Comparison of ENCODE assay signal across 11 cellular contexts in the genomic region with DNA sequence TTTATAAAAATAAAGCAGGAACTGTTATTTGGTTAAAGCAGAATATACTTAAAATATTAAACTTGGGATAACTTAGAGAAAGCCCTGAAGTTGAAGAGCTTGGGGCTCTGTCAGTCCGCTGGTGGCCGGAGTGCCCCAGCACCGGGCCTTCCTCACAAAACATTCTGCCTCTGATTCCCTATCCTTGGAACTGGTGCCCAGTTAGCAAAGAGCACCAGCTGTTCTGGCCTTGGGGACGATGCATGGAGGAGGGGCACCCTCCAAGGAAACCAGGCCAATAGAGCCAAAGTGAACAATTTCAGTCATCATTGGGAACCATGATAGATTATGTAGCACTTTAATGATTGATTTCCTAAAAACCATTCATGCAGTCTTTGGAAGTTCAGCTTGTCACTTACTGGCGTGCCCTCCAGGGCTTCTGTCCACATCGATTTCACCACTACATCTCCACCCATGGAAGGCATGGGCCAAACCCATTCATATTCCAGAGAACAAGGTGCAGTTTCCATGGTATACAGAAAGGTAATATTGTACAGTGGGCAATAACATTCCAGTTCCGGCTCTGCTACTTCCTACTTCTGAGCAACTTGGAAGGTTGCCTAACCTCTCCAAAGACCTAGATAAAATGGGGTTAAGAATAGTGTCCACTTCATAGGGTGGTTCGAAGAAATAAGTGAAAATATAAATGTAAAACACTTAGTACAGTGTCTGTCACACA.
DNase-seq lines count a peak whose midpoint lies in the region; ATAC-seq, FAIRE-seq and TF ChIP-seq lines count a peak whose summit lies in the region.
"Had no signal": no experiment of that assay in that cellular context is flagged by ENCODE, and none has a peak within 500 bp of the region (broad histone marks: within the 10 kb centered on the region; RNA-seq: fewer than 3 reads in every experiment).

No MANE protein-coding gene starts in this region.

- H2AFZ ChIP-seq in Loucy (ENCODE audit: low read length) (no peak overlapping the region), MM.1S (ENCODE audit: low read length) (no peak overlapping the region)

- H3K27me3 ChIP-seq in Loucy (ENCODE audit: insufficient read depth, low read length, poor library complexity, severe bottlenecking) = no peaks in the 10 kb centered on the region
- H3K27me3 ChIP-seq in colonic mucosa = no peaks in the 10 kb centered on the region
- no peaks in the 10 kb centered on the region for H3K27me3 ChIP-seq in MM.1S (replicated peaks; ENCODE audit: insufficient read depth, low read length)

- H3K27ac ChIP-seq in A549 (peak overlapping the region in 1 of 2 experiments; percentile 59; a peak in 3 of 6 replicates), colonic mucosa (peak overlapping the region; percentile 72), MM.1S (ENCODE audit: low read length) (no peak overlapping the region)

- peak overlapping the region; percentile 43 to 77 (median 59) for H3K27ac Mint-ChIP-seq in nephron

- CTCF ChIA-PET in A549 (lab: Yijun Ruan, JAX) = interaction anchor here (1.4 to 1.6 kb wide), 2 partner anchors 17 to 21 kb away, joined by 3 read pairs; no protein-coding TSS in a partner anchor

- H3K4me1 ChIP-seq in A549 (peaks cover 21% of the 10 kb centered on the region), Loucy (ENCODE audit: insufficient read depth, low read length, poor library complexity, severe bottlenecking) (peaks cover 72% of the 10 kb centered on the region), colonic mucosa (peaks cover 12% of the 10 kb centered on the region), MM.1S (ENCODE audit: low read length) (peaks cover 7% of the 10 kb centered on the region; the same call in 1 of the 2 replicates)

- H3K36me3 Mint-ChIP-seq in nephron (ENCODE audit: low read depth) = peaks cover 15% of the 10 kb centered on the region

- intact Hi-C loops in colonic mucosa (cut with DNase I) = no loop called here

- no peak for TF ChIP-seq RAD21 in A549 (conservative IDR thresholded peaks at IDR 0.05 in 1 of 2, IDR thresholded peaks at IDR 0.05 in 1 of 2)

- peak overlapping the region; percentile 90 for H3K9ac ChIP-seq in Loucy (ENCODE audit: low read depth, low read length, poor library complexity, severe bottlenecking)
- peak overlapping the region in 1 of 2 donors; percentile 65 for H3K9ac ChIP-seq in colonic mucosa (ENCODE audit: low read depth in 2 of 2, low read length in 2 of 2)
- no peak overlapping the region for H3K9ac ChIP-seq in MM.1S (ENCODE audit: low read length)

- H3K9me3 ChIP-seq in A549 = no peaks in the 10 kb centered on the region
- no peaks in the 10 kb centered on the region for H3K9me3 ChIP-seq in Loucy (ENCODE audit: insufficient read depth, low read depth, low read length)
- no peaks in the 10 kb centered on the region for H3K9me3 ChIP-seq in colonic mucosa
- H3K9me3 ChIP-seq in MM.1S (replicated peaks; ENCODE audit: insufficient read depth, low read length) = no peaks in the 10 kb centered on the region

- TF ChIP-seq EP300 in A549 (IDR thresholded peaks at IDR 0.05) = no peak

- WGBS in A549 (ENCODE audit: missing lambda C conversion rate) = 78% methylated on average over 8 of the region's 8 CpGs

- peaks cover 85% of the 10 kb centered on the region for H3K79me2 ChIP-seq in Loucy (ENCODE audit: insufficient read depth, low read length)
- H3K79me2 ChIP-seq in MM.1S (ENCODE audit: low read length) = 0 out of 2 replicates have a peak, but pooled peaks cover under 1% of the 10 kb centered on the region

- H3K27me3 Mint-ChIP-seq in nephron (ENCODE audit: low read depth) = no peaks in the 10 kb centered on the region

- no peak for FAIRE-seq in A549 (lab: Jason Lieb, UNC)
- FAIRE-seq: kidney had no signal

- H3K4me2 ChIP-seq in A549 (peak overlapping the region; percentile 54), Loucy (ENCODE audit: low read depth, low read length, poor library complexity, severe bottlenecking) (peak overlapping the region; percentile 84), MM.1S (ENCODE audit: low read depth, low read length) (no peak overlapping the region)

- TF ChIP-seq CTCF in A549 (IDR thresholded peaks at IDR 0.05) (no peak), Loucy (conservative IDR thresholded peaks at IDR 0.05; ENCODE audit: low read length) (no peak), colonic mucosa (IDR thresholded peaks at IDR 0.05) (no peak), nephron (IDR thresholded peaks at IDR 0.05; ENCODE audit: unreplicated experiment in 3 of 3) (no peak), MM.1S (IDR thresholded peaks at IDR 0.05; ENCODE audit: low read length) (no peak)

- no peak for TF ChIP-seq POLR2A in A549 (IDR thresholded peaks at IDR 0.05; ENCODE audit: low read length)

- H3K36me3 ChIP-seq in Loucy (ENCODE audit: insufficient read depth, low read length) (peaks cover 16% of the 10 kb centered on the region), colonic mucosa (no peaks in the 10 kb centered on the region), MM.1S (replicated peaks; ENCODE audit: insufficient read depth, low read length) (no peaks in the 10 kb centered on the region)

- no peaks in the 10 kb centered on the region for H3K9me3 Mint-ChIP-seq in nephron

- no peak overlapping the region for H3K4me3 Mint-ChIP-seq in nephron

- POLR2A ChIA-PET in A549 (lab: Yijun Ruan, JAX) = no interaction called here

- peak; percentile 48 to 57; a peak in 5 of 6 replicates for ATAC-seq in A549

- H3K9me2 ChIP-seq in Loucy (replicated peaks; ENCODE audit: low read depth, low read length) (no peaks in the 10 kb centered on the region), MM.1S (replicated peaks; ENCODE audit: insufficient read depth, low read length) (no peaks in the 10 kb centered on the region)

- DNase-seq in A549 (ENCODE audit: low read depth in 1 of 2, low spot score in 1 of 2) (no peak), colonic mucosa (peak; percentile 70), MM.1S (no peak), NCI-H226 (no peak), RPMI8226 (no peak)
- DNase-seq in activated CD8-positive, alpha-beta memory T cell treated with anti-CD3 and anti-CD28 coated beads for 24 hours = no peak
- DNase-seq: GDM1, GOT3, kidney had no signal

- H4K20me1 ChIP-seq in Loucy (ENCODE audit: insufficient read depth, low read length, poor library complexity, severe bottlenecking) (no peaks in the 10 kb centered on the region), MM.1S (ENCODE audit: insufficient read depth, low read length) (no peaks in the 10 kb centered on the region)

- H3K4me3 ChIP-seq in A549 (no peak overlapping the region), Loucy (ENCODE audit: low read length, poor library complexity, severe bottlenecking) (no peak overlapping the region), colonic mucosa (no peak overlapping the region), MM.1S (ENCODE audit: low read length) (no peak overlapping the region)

- H3K4me1 Mint-ChIP-seq in nephron = peaks cover 64% of the 10 kb centered on the region

- peaks cover 23% of the 10 kb centered on the region for H3F3A ChIP-seq in Loucy (ENCODE audit: low read depth)
- no peaks in the 10 kb centered on the region for H3F3A ChIP-seq in MM.1S (ENCODE audit: insufficient read depth, low read length)

TF ChIP-seq in A549, 52 proteins besides CTCF, POLR2A, EP300 and RAD21:
- TF ChIP-seq HOXB5 (CRISPR knock-in tag; IDR thresholded peaks at IDR 0.05) (no peak), EHF (CRISPR knock-in tag; IDR thresholded peaks at IDR 0.05) (no peak), FOSB (CRISPR knock-in tag; IDR thresholded peaks at IDR 0.05) (no peak), HOXB13 (CRISPR knock-in tag; IDR thresholded peaks at IDR 0.05; ENCODE audit: low read depth) (no peak), CBX2 (IDR thresholded peaks at IDR 0.05; ENCODE audit: borderline replicate concordance, low read depth) (no peak), BHLHE40 (IDR thresholded peaks at IDR 0.05; ENCODE audit: low read depth, low read length) (no peak), ZFP36 (IDR thresholded peaks at IDR 0.05; ENCODE audit: borderline replicate concordance, partially characterized antibody) (no peak)
- TF ChIP-seq, protein P1, sequence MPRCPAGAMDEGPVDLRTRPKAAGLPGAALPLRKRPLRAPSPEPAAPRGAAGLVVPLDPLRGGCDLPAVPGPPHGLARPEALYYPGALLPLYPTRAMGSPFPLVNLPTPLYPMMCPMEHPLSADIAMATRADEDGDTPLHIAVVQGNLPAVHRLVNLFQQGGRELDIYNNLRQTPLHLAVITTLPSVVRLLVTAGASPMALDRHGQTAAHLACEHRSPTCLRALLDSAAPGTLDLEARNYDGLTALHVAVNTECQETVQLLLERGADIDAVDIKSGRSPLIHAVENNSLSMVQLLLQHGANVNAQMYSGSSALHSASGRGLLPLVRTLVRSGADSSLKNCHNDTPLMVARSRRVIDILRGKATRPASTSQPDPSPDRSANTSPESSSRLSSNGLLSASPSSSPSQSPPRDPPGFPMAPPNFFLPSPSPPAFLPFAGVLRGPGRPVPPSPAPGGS (IDR thresholded peaks at IDR 0.05) = no peak
TF ChIP-seq in A549: peak in this region for 0.
